Comparison of ENCODE assay signal across 18 cellular contexts in genomic region chr13:111537115-111537728, GRCh38.
DNase-seq lines count a peak whose midpoint lies in the region; ATAC-seq and TF ChIP-seq lines count a peak whose summit lies in the region.
"Had no signal": no experiment of that assay in that cellular context is flagged by ENCODE, and none has a peak within 500 bp of the region (broad histone marks: within the 10 kb centered on the region; RNA-seq: fewer than 3 reads in every experiment).

No MANE protein-coding gene starts in this region.

- peak; percentile 33 for DNase-seq in NCI-H2029 (lab: John Stamatoyannopoulos, UW)
- no peak for DNase-seq in NCI-H2029 treated with DMSO at 0.1 percent for 48 hours (lab: John Stamatoyannopoulos, UW)
- DNase-seq in coronary artery (ENCODE audit: low spot score): peak; percentile 65
- no peak for DNase-seq in neuronal stem cell (ENCODE audit: low spot score)
- no peak for DNase-seq in NCI-H2107 (lab: John Stamatoyannopoulos, UW)
- no peak for DNase-seq in midbrain (lab: John Stamatoyannopoulos, UW)
- DNase-seq in globus pallidus (ENCODE audit: low spot score): no peak
- DNase-seq: 8988T; Calu3; CD8-positive, alpha-beta T cell; DMS79 treated with DMSO at 0.1 percent for 48 hours; GF-D8; GOT3; H9 had no signal

- H3K27ac Mint-ChIP-seq in stimulated activated memory B cell treated with anti-CD40 and anti-IgM and Interleukin-4, amounts not matched to agents 10 μg/mL and 1 μg/mL and 100 μg/mL, for 72 hours: no peak overlapping the region
- H3K27ac Mint-ChIP-seq: B cell; CD8-positive, alpha-beta T cell had no signal

- H3K4me1 Mint-ChIP-seq in stimulated activated memory B cell treated with anti-CD40 and anti-IgM and Interleukin-4, amounts not matched to agents 10 μg/mL and 1 μg/mL and 100 μg/mL, for 72 hours: no peaks in the 10 kb centered on the region
- H3K4me1 Mint-ChIP-seq: B cell had no signal

- H3K36me3 ChIP-seq in neuronal stem cell (replicated peaks in 1 of 2; ENCODE audit: control insufficient read depth in 2 of 2, insufficient read depth in 2 of 2, low read length in 2 of 2): no peaks in the 10 kb centered on the region
- H3K36me3 ChIP-seq: BLaER1 treated with 17β-estradiol and CSF1 and Interleukin-3, amounts not matched to agents 10 nM and 100 nM had no signal

- H2BK5ac ChIP-seq in neuronal stem cell (ENCODE audit: low read length): no peak overlapping the region

- peak overlapping the region; percentile 4 for H4K91ac ChIP-seq in neuronal stem cell (ENCODE audit: low read depth, low read length, poor library complexity)

- peaks cover 0 to 32% (median 0%) of the 10 kb centered on the region in 3 experiments for H3K27me3 ChIP-seq in neuronal stem cell (ENCODE audit: control insufficient read depth in 3 of 3, insufficient read depth in 3 of 3, low read depth in 1 of 3, low read length in 3 of 3)

- H3K4me3 Mint-ChIP-seq in stimulated activated memory B cell treated with anti-CD40 and anti-IgM and Interleukin-4, amounts not matched to agents 10 μg/mL and 1 μg/mL and 100 μg/mL, for 72 hours: no peak overlapping the region
- H3K4me3 Mint-ChIP-seq: B cell; CD8-positive, alpha-beta T cell had no signal

- peak overlapping the region; percentile 56 for H2BK15ac ChIP-seq in neuronal stem cell (ENCODE audit: low read length)

- no peaks in the 10 kb centered on the region for H3K79me1 ChIP-seq in neuronal stem cell (ENCODE audit: low read depth, low read length)

- peak overlapping the region; percentile 91 for H2AK5ac ChIP-seq in neuronal stem cell (ENCODE audit: low read depth, low read length)

- ATAC-seq in stimulated activated memory B cell treated with anti-CD40 and anti-IgM and Interleukin-4, amounts not matched to agents 10 μg/mL and 1 μg/mL and 100 μg/mL, for 72 hours: peak; percentile 37
- ATAC-seq: CD8-positive, alpha-beta T cell; HepG2 had no signal

- no peak overlapping the region for H4K8ac ChIP-seq in neuronal stem cell (ENCODE audit: low read depth, low read length)

- peak overlapping the region; percentile 30 for H2BK12ac ChIP-seq in neuronal stem cell (ENCODE audit: low read length)

- H3K4ac ChIP-seq in neuronal stem cell (ENCODE audit: low read length): no peak overlapping the region

- peak overlapping the region; percentile 49 for H3K14ac ChIP-seq in neuronal stem cell (ENCODE audit: low read length)

- peaks cover 0 to 3% of the 10 kb centered on the region in 2 donors for H3K9me3 ChIP-seq in neuronal stem cell (replicated peaks in 1 of 2; ENCODE audit: control insufficient read depth in 2 of 2, insufficient read depth in 1 of 2, low read depth in 1 of 2, low read length in 2 of 2)
- H3K9me3 ChIP-seq: BLaER1 treated with 17β-estradiol and CSF1 and Interleukin-3, amounts not matched to agents 10 nM and 100 nM had no signal

- H3K36me3 Mint-ChIP-seq in stimulated activated memory B cell treated with anti-CD40 and anti-IgM and Interleukin-4, amounts not matched to agents 10 μg/mL and 1 μg/mL and 100 μg/mL, for 72 hours: no peaks in the 10 kb centered on the region
- H3K36me3 Mint-ChIP-seq: CD8-positive, alpha-beta T cell had no signal

- peaks cover 11 to 32% of the 10 kb centered on the region in 2 donors for H3K4me1 ChIP-seq in neuronal stem cell (ENCODE audit: control insufficient read depth in 2 of 2, insufficient read depth in 1 of 2, low read depth in 1 of 2, low read length in 2 of 2)

- WGBS in neuronal stem cell (ENCODE audit: extremely low coverage in 2 of 2, insufficient read length in 2 of 2, insufficient replicate concordance in 1 of 2), 2 donors: no CpG with 5 or more reads among the region's 15 CpGs

- H3K9ac ChIP-seq in neuronal stem cell (ENCODE audit: low read depth, low read length, poor library complexity): no peak overlapping the region
- H3K9ac ChIP-seq: BLaER1 treated with 17β-estradiol and CSF1 and Interleukin-3, amounts not matched to agents 10 nM and 100 nM had no signal

- no peak overlapping the region for H3K4me3 ChIP-seq in coronary artery
- H3K4me3 ChIP-seq in neuronal stem cell (ENCODE audit: low read length in 2 of 2): no peak overlapping the region
- H3K4me3 ChIP-seq: BLaER1 treated with 17β-estradiol and CSF1 and Interleukin-3, amounts not matched to agents 10 nM and 100 nM had no signal

- H3K27ac ChIP-seq in coronary artery (no peak overlapping the region), neuronal stem cell (replicated peaks; ENCODE audit: low read length) (no peak overlapping the region)
- H3K27ac ChIP-seq: BLaER1 treated with 17β-estradiol and CSF1 and Interleukin-3, amounts not matched to agents 10 nM and 100 nM had no signal

- no peaks in the 10 kb centered on the region for H3K9me3 Mint-ChIP-seq in stimulated activated memory B cell treated with anti-CD40 and anti-IgM and Interleukin-4, amounts not matched to agents 10 μg/mL and 1 μg/mL and 100 μg/mL, for 72 hours
- H3K9me3 Mint-ChIP-seq: CD8-positive, alpha-beta T cell; H9 had no signal

- no peak for TF ChIP-seq CTCF in coronary artery (IDR thresholded peaks at IDR 0.05)

- H2BK120ac ChIP-seq in neuronal stem cell (ENCODE audit: low read depth, low read length): no peak overlapping the region

- peaks cover 45% of the 10 kb centered on the region for H3K27me3 Mint-ChIP-seq in stimulated activated memory B cell treated with anti-CD40 and anti-IgM and Interleukin-4, amounts not matched to agents 10 μg/mL and 1 μg/mL and 100 μg/mL, for 72 hours

- no peak overlapping the region for H2AFZ ChIP-seq in neuronal stem cell (ENCODE audit: low read length)

- H3K4me2 ChIP-seq in neuronal stem cell (ENCODE audit: insufficient read depth, low read length, poor library complexity, severe bottlenecking): no peak overlapping the region

- H3K18ac ChIP-seq in neuronal stem cell (ENCODE audit: low read length): peak overlapping the region; percentile 44

- H3K23ac ChIP-seq in neuronal stem cell (ENCODE audit: low read depth, low read length, poor library complexity): peak overlapping the region; percentile 56

Comparison
In these comparisons a context has a peak if more than half of its experiments do, and no peak if none do; other contexts are left out.
1. DNase-seq: peak in NCI-H2029 (single experiment) and coronary artery (single experiment); none in NCI-H2029 treated with DMSO at 0.1 percent for 48 hours (single experiment), neuronal stem cell (single experiment), NCI-H2107 (single experiment), midbrain (single experiment) and globus pallidus (single experiment).